ENCODE assay signal across 33 cellular contexts in genomic region chr1:195606483-195606882, GRCh38.
"Had no signal": no experiment of that assay in that cellular context is flagged by ENCODE, and none has a peak within 500 bp of the region (broad histone marks: within the 10 kb centered on the region; RNA-seq: fewer than 3 reads in every experiment).

No MANE protein-coding gene starts in this region.

- H3K9me3 ChIP-seq: MG63, Peyer's patch had no signal

- H3K27ac Mint-ChIP-seq: activated CD4-positive, alpha-beta T cell treated with anti-CD3 and anti-CD28 coated beads, Interleukin-2, amount 10 ng/mL, durations not matched to agents 24 days and 14 days; activated CD8-positive, alpha-beta T cell treated with anti-CD3 and anti-CD28 coated beads for 36 hours; activated naive CD8-positive, alpha-beta T cell treated with anti-CD3 and anti-CD28 coated beads for 36 hours; activated T-cell treated with anti-CD3 and anti-CD28 coated beads, Interleukin-2, amount 50 U/mL, for 72 hours; activated T-helper 17 cell treated with anti-CD3 and anti-CD28 coated beads, Interleukin-2, amount 50 U/mL, for 72 hours; T-cell; T-helper 17 cell had no signal

- H3K4me1 ChIP-seq: Peyer's patch had no signal

- H3K36me3 ChIP-seq: brain microvascular endothelial cell, MG63, Peyer's patch had no signal

- ATAC-seq: activated CD8-positive, alpha-beta T cell treated with anti-CD3 and anti-CD28 coated beads for 36 hours; activated T-cell treated with anti-CD3 and anti-CD28 coated beads, Interleukin-2, amount 50 U/mL, for 72 hours; activated T-helper 17 cell treated with anti-CD3 and anti-CD28 coated beads, Interleukin-2, amount 50 U/mL, for 72 hours; PC-3; Right ventricle myocardium inferior; SK-N-SH treated with all-trans-retinoic acid at 6 μM for 48 hours; T-cell; T-helper 17 cell had no signal

- H3K27ac ChIP-seq: brain microvascular endothelial cell, Peyer's patch, RWPE1 had no signal

- H3K27me3 ChIP-seq: brain microvascular endothelial cell, MG63, Peyer's patch had no signal

- H3K4me3 Mint-ChIP-seq: activated CD4-positive, alpha-beta T cell treated with anti-CD3 and anti-CD28 coated beads, Interleukin-2, amount 10 ng/mL, durations not matched to agents 24 days and 14 days; activated CD8-positive, alpha-beta T cell treated with anti-CD3 and anti-CD28 coated beads for 36 hours; activated naive CD8-positive, alpha-beta T cell treated with anti-CD3 and anti-CD28 coated beads for 36 hours; activated T-cell treated with anti-CD3 and anti-CD28 coated beads, Interleukin-2, amount 50 U/mL, for 72 hours; activated T-helper 17 cell treated with anti-CD3 and anti-CD28 coated beads, Interleukin-2, amount 50 U/mL, for 72 hours; T-cell; T-helper 17 cell had no signal

- DNase-seq: activated CD4-positive, alpha-beta T cell treated with anti-CD3 and anti-CD28 coated beads, Interleukin-2, amount 10 ng/mL, durations not matched to agents 24 days and 14 days; activated CD4-positive, alpha-beta T cell treated with anti-CD3 and anti-CD28 coated beads, Interleukin-2, amount 50 U/mL, for 4 hours; activated CD8-positive, alpha-beta T cell treated with anti-CD3 and anti-CD28 coated beads for 36 hours; activated effector memory CD4-positive, alpha-beta T cell treated with anti-CD3 and anti-CD28 coated beads, Interleukin-2, amount 50 U/mL, for 16 hours; activated naive CD4-positive, alpha-beta T cell; activated naive CD4-positive, alpha-beta T cell treated with anti-CD3 and anti-CD28 coated beads, Interleukin-2, amount 50 U/mL, for 16 hours; activated naive CD8-positive, alpha-beta T cell treated with anti-CD3 and anti-CD28 coated beads for 36 hours; activated T-cell treated with anti-CD3 and anti-CD28 coated beads, Interleukin-2, amount 50 U/mL, for 1 hour; activated T-cell treated with anti-CD3 and anti-CD28 coated beads, Interleukin-2, amount 50 U/mL, for 72 hours; amniotic stem cell; aorta; brain microvascular endothelial cell; central memory CD4-positive, alpha-beta T cell; Kasumi-1; MG63; NCI-H1048; NCI-H1436 treated with DMSO at 0.1 percent for 48 hours; NCI-H1694 treated with DMSO at 0.1 percent for 48 hours; NCI-H2029; NCI-H345; NCI-H526; NCI-H748 treated with DMSO at 0.1 percent for 48 hours; NK-92 treated with Interleukin-12 subunit alpha and Interleukin-12 subunit beta, amount 100 ng/mL, for 24 hours; PC-3; Peyer's patch; SIG-M5; T-cell; T-helper 17 cell; T-helper 9 cell had no signal

- H3K27me3 Mint-ChIP-seq: activated CD4-positive, alpha-beta T cell treated with anti-CD3 and anti-CD28 coated beads, Interleukin-2, amount 10 ng/mL, durations not matched to agents 24 days and 14 days; activated CD8-positive, alpha-beta T cell treated with anti-CD3 and anti-CD28 coated beads for 36 hours; activated naive CD8-positive, alpha-beta T cell treated with anti-CD3 and anti-CD28 coated beads for 36 hours; activated T-helper 17 cell treated with anti-CD3 and anti-CD28 coated beads, Interleukin-2, amount 50 U/mL, for 72 hours; T-cell; T-helper 17 cell had no signal

- H3K36me3 Mint-ChIP-seq: activated naive CD8-positive, alpha-beta T cell treated with anti-CD3 and anti-CD28 coated beads for 36 hours; T-cell had no signal

- H3K4me1 Mint-ChIP-seq: activated CD4-positive, alpha-beta T cell treated with anti-CD3 and anti-CD28 coated beads, Interleukin-2, amount 10 ng/mL, durations not matched to agents 24 days and 14 days; activated naive CD8-positive, alpha-beta T cell treated with anti-CD3 and anti-CD28 coated beads for 36 hours; activated T-helper 17 cell treated with anti-CD3 and anti-CD28 coated beads, Interleukin-2, amount 50 U/mL, for 72 hours; T-cell; T-helper 17 cell had no signal

- H3K4me3 ChIP-seq: MG63, Peyer's patch had no signal
